In the genomic region with DNA sequence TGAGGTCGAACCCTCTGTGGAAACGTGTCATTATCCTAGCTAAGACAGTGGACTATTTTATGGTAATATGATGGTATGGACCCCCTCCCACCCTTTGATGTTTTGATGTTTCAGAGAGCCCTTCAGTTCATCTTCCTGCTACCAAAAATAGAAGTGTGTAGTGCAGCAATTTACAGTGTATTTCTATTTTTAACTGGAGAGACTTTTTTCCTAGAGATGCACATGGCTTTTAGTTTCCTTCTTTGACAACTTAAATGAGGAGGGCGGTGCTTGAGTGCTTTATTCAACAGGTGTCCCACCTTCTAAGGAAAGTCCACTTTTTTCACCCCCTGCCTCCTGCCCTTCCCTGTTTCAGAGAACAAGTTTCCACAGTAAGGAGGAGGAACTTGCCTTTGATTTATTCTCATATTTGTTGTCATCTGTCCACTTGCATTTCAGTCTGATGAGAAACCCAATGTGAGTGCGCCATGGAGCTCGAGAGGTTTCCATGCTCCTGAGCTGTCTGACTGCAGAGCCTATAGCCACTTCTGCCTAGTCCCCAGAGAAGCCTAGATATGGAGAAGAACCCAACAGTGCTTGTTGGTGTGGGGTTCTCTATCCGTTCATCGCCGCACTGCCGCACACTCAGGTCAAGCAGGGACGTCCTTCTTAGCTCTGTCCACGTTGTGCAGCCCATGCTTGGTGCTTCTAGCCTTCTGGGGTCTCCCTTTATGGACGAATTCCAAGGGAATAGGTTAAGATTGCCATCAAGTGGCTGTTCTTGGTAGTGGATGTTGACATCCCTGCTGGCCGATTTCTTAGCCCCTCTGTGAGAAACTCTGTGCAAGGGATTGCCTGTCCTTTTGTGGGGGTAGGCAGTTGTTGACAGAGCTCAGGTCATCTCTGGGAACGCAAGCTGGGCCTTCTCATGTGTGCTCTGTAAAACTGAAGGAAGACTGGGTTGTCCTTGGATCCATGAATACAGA, we compare ENCODE assay signal across 1 cellular context.
TF ChIP-seq lines count a peak whose summit lies in the region.

No MANE protein-coding gene starts in this region.

TF ChIP-seq in H1, 55 proteins besides CTCF, POLR2A, EP300 and RAD21 (continued from another document):
- TF ChIP-seq POLR2AphosphoS5 (IDR thresholded peaks at IDR 0.05; ENCODE audit: low read depth, low read length) (peak; percentile 55; the same call in 1 of the 2 replicates), NANOG (IDR thresholded peaks at IDR 0.05; ENCODE audit: insufficient read depth, low read depth, low read length, poor library complexity, severe bottlenecking) (no peak), TEAD4 (IDR thresholded peaks at IDR 0.05; ENCODE audit: low read depth, low read length) (0 out of 2 replicates have a peak, but pooled peaks have one; percentile 29)
